13 cellular contexts compared by ENCODE assay signal in genomic region chr3:42033741-42034140, GRCh38. TPM values are rescaled to one million over a fixed set of nuclear protein-coding genes. Genes with fewer than 3 reads are reported as not detected.
DNase-seq lines count a peak whose midpoint lies in the region; ATAC-seq, FAIRE-seq and TF ChIP-seq lines count a peak whose summit lies in the region.
"Had no signal": no experiment of that assay in that cellular context is flagged by ENCODE, and none has a peak within 500 bp of the region (broad histone marks: within the 10 kb centered on the region; RNA-seq: fewer than 3 reads in every experiment).

No MANE protein-coding gene starts in this region.

- H3K27me3 ChIP-seq in muscle layer of duodenum (ENCODE audit: low read depth, low read length), result no peaks in the 10 kb centered on the region
- H3K27me3 ChIP-seq: MG63 had no signal

- H3K4me1 Mint-ChIP-seq in activated naive CD4-positive, alpha-beta T cell treated with anti-CD3 and anti-CD28 coated beads, Interleukin-2, amount 10 ng/mL, durations not matched to agents 7 days and 5 days, result no peaks in the 10 kb centered on the region
- peaks cover 54% of the 10 kb centered on the region for H3K4me1 Mint-ChIP-seq in type B pancreatic cell (ENCODE audit: unreplicated experiment)

- H3K27ac ChIP-seq in cingulate gyrus (ENCODE audit: low read depth, low read length) (peak overlapping the region; percentile 51), muscle layer of duodenum (ENCODE audit: low read length) (peak overlapping the region; percentile 81)

- H3K4me1 ChIP-seq in muscle layer of duodenum (ENCODE audit: control insufficient read depth in 1 of 2, insufficient read depth in 2 of 2, low read length in 2 of 2), result peaks cover 12 to 48% of the 10 kb centered on the region in 2 donors

- DNase-seq in activated naive CD4-positive, alpha-beta T cell treated with anti-CD3 and anti-CD28 coated beads, Interleukin-2, amount 50 U/mL, for 72 hours (ENCODE audit: low spot score in 2 of 2), result no peak
- no peak for DNase-seq in activated naive CD4-positive, alpha-beta T cell treated with anti-CD3 and anti-CD28 coated beads, Interleukin-2, amount 10 ng/mL, durations not matched to agents 7 days and 5 days
- DNase-seq in type B pancreatic cell (ENCODE audit: extremely low spot score, unreplicated experiment), result no peak
- DNase-seq in GM12892 (ENCODE audit: insufficient read length), result no peak
- DNase-seq in NCI-H1105 (lab: John Stamatoyannopoulos, UW), result no peak
- DNase-seq: activated CD4-positive, alpha-beta T cell treated with anti-CD3 and anti-CD28 coated beads for 4 hours; activated gamma-delta T cell treated with Interleukin-2 at 50 U/mL for 16 hours; H7; MG63; stimulated activated CD4-positive, alpha-beta T cell treated with anti-CD3 and anti-CD28 coated beads, Interleukin-4, amount 100 ng/mL, for 24 hours had no signal

- no peak for FAIRE-seq in GM12892 (lab: Jason Lieb, UNC)

- TF ChIP-seq POLR2A in GM12892 (IDR thresholded peaks at IDR 0.05; ENCODE audit: low read depth, low read length), result no peak

- no peak overlapping the region for H3K4me3 ChIP-seq in muscle layer of duodenum (ENCODE audit: low read depth in 1 of 2, low read length in 2 of 2)
- H3K4me3 ChIP-seq: MG63 had no signal

- no peak for TF ChIP-seq CTCF in type B pancreatic cell (conservative IDR thresholded peaks at IDR 0.05)

- H3K27ac Mint-ChIP-seq in activated naive CD4-positive, alpha-beta T cell treated with anti-CD3 and anti-CD28 coated beads, Interleukin-2, amount 50 U/mL, for 72 hours, result peak overlapping the region; percentile 19 to 24
- no peak overlapping the region for H3K27ac Mint-ChIP-seq in activated naive CD4-positive, alpha-beta T cell treated with anti-CD3 and anti-CD28 coated beads, Interleukin-2, amount 10 ng/mL, durations not matched to agents 7 days and 5 days
- peak overlapping the region; percentile 9 for H3K27ac Mint-ChIP-seq in type B pancreatic cell

- H3K9me3 ChIP-seq in muscle layer of duodenum (ENCODE audit: control insufficient read depth in 1 of 2, low read length in 2 of 2), result no peaks in the 10 kb centered on the region
- H3K9me3 ChIP-seq: MG63 had no signal

- ATAC-seq in activated naive CD4-positive, alpha-beta T cell treated with anti-CD3 and anti-CD28 coated beads, Interleukin-2, amount 50 U/mL, for 72 hours, result no peak
- ATAC-seq in HG02571 (IDR thresholded peaks at IDR 0.05; ENCODE audit: unreplicated experiment), result no peak

- no peaks in the 10 kb centered on the region for H3K36me3 ChIP-seq in muscle layer of duodenum (ENCODE audit: control insufficient read depth in 1 of 2, insufficient read depth in 2 of 2, low read length in 2 of 2)
- H3K36me3 ChIP-seq: MG63 had no signal

- H3K27me3 Mint-ChIP-seq in activated naive CD4-positive, alpha-beta T cell treated with anti-CD3 and anti-CD28 coated beads, Interleukin-2, amount 10 ng/mL, durations not matched to agents 7 days and 5 days, result no peaks in the 10 kb centered on the region
- H3K27me3 Mint-ChIP-seq in type B pancreatic cell, result no peaks in the 10 kb centered on the region

- peaks cover 2 to 4% of the 10 kb centered on the region in 2 donors for H3K36me3 Mint-ChIP-seq in activated naive CD4-positive, alpha-beta T cell treated with anti-CD3 and anti-CD28 coated beads, Interleukin-2, amount 50 U/mL, for 72 hours
- peaks cover 7% of the 10 kb centered on the region for H3K36me3 Mint-ChIP-seq in activated naive CD4-positive, alpha-beta T cell treated with anti-CD3 and anti-CD28 coated beads, Interleukin-2, amount 10 ng/mL, durations not matched to agents 7 days and 5 days
- H3K36me3 Mint-ChIP-seq in type B pancreatic cell, result peaks cover 17% of the 10 kb centered on the region

- no peak overlapping the region for H3K4me3 Mint-ChIP-seq in activated naive CD4-positive, alpha-beta T cell treated with anti-CD3 and anti-CD28 coated beads, Interleukin-2, amount 10 ng/mL, durations not matched to agents 7 days and 5 days
- H3K4me3 Mint-ChIP-seq in type B pancreatic cell, result no peak overlapping the region

- H3K9me3 Mint-ChIP-seq in activated naive CD4-positive, alpha-beta T cell treated with anti-CD3 and anti-CD28 coated beads, Interleukin-2, amount 50 U/mL, for 72 hours, result no peaks in the 10 kb centered on the region
- no peaks in the 10 kb centered on the region for H3K9me3 Mint-ChIP-seq in activated naive CD4-positive, alpha-beta T cell treated with anti-CD3 and anti-CD28 coated beads, Interleukin-2, amount 10 ng/mL, durations not matched to agents 7 days and 5 days
- no peaks in the 10 kb centered on the region for H3K9me3 Mint-ChIP-seq in type B pancreatic cell

- CTCF ChIA-PET in activated naive CD4-positive, alpha-beta T cell treated with anti-CD3 and anti-CD28 coated beads, Interleukin-2, amount 10 ng/mL, durations not matched to agents 7 days and 5 days (lab: Charles Lee), result no interaction called here

RNA-seq across cellular contexts. Expression of gene TRAK1, which starts 57.4 kb away (rescaled TPM):
- 10 to 100 TPM; 19.1 to 33.1 TPM for total RNA-seq in activated naive CD4-positive, alpha-beta T cell treated with anti-CD3 and anti-CD28 coated beads, Interleukin-2, amount 50 U/mL, for 72 hours
- 49.2 and 54.7 TPM in 2 replicates for total RNA-seq in type B pancreatic cell (ENCODE audit: low replicate concordance)
- polyA plus RNA-seq in GM12892 (2012; ENCODE audit: missing spikeins), result 20.9 TPM
